In the genomic region with DNA sequence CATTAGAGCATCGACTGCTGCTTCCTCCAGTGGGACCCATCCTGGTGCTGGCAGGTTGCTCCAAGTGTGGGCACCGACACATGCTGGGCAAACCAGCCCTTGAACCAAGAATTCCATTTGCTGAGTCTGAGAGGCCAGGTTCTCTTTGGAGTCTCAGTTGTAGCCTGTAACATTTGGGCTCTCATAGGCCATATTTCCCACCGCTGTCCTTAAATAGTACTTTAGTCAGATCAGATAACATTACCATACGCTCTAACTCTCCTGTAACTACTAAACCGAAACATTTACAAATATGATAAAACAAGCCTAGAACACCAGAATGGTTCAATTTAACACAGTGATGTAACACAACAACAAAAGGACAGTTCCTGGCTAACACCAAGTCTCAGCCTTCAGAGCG, we compare ENCODE assay signal across 1 cellular context.
TF ChIP-seq lines count a peak whose summit lies in the region.

No MANE protein-coding gene starts in this region.

TF ChIP-seq in WTC11, 78 proteins besides CTCF, POLR2A, EP300 and RAD21 (continued from another document):
- no peak for TF ChIP-seq ZNF512 (CRISPR knock-in tag; IDR thresholded peaks at IDR 0.05; ENCODE audit: borderline replicate concordance)
- no peak for TF ChIP-seq JUN (CRISPR knock-in tag; IDR thresholded peaks at IDR 0.05)
- TF ChIP-seq MAX (CRISPR knock-in tag; IDR thresholded peaks at IDR 0.05): no peak
- TF ChIP-seq GABPB1 (CRISPR knock-in tag; IDR thresholded peaks at IDR 0.05): no peak
- TF ChIP-seq CREB1 (CRISPR knock-in tag; IDR thresholded peaks at IDR 0.05): no peak
- TF ChIP-seq OVOL2 (CRISPR knock-in tag; IDR thresholded peaks at IDR 0.05; ENCODE audit: borderline replicate concordance): no peak
- no peak for TF ChIP-seq ZNF138 (CRISPR knock-in tag; conservative IDR thresholded peaks at IDR 0.05)
- TF ChIP-seq GTF2I (CRISPR knock-in tag; conservative IDR thresholded peaks at IDR 0.05): no peak
TF ChIP-seq in WTC11: peak in this region for 0.
